1 cellular context compared by ENCODE assay signal in the genomic region with DNA sequence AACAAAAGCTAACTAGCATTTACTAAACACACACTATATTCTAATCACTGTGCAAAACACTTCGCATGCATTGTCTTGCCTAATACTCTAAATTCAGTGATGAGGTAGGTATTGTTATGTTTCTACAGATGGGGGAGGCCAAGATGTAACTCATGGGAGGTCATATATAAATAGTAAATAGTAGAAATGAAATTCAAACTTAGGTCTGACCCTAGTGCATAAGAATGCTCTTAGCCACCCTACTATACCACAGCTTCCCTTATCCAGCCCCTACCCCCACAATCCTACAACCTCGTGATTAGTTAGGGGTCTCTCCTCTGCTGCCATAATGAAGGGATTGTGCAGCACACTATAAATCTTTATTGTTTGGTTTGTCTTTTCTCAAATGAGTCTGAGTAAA.
TF ChIP-seq lines count a peak whose summit lies in the region.

No MANE protein-coding gene starts in this region.

TF ChIP-seq in K562, 482 proteins besides CTCF, POLR2A, EP300 and RAD21:
- TF ChIP-seq, protein P1, sequence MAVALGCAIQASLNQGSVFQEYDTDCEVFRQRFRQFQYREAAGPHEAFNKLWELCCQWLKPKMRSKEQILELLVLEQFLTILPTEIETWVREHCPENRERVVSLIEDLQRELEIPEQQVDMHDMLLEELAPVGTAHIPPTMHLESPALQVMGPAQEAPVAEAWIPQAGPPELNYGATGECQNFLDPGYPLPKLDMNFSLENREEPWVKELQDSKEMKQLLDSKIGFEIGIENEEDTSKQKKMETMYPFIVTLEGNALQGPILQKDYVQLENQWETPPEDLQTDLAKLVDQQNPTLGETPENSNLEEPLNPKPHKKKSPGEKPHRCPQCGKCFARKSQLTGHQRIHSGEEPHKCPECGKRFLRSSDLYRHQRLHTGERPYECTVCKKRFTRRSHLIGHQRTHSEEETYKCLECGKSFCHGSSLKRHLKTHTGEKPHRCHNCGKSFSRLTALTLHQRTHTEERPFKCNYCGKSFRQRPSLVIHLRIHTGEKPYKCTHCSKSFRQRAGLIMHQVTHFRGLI (CRISPR knock-in tag; IDR thresholded peaks at IDR 0.05) = no peak
- TF ChIP-seq ZNF23 (CRISPR knock-in tag; IDR thresholded peaks at IDR 0.05) = no peak
- TF ChIP-seq SAP30 (IDR thresholded peaks at IDR 0.05; ENCODE audit: borderline replicate concordance, insufficient read depth, low read depth, low read length, poor library complexity, severe bottlenecking) = no peak
- TF ChIP-seq CHD7 (IDR thresholded peaks at IDR 0.05; ENCODE audit: low read depth, low read length) = no peak
- TF ChIP-seq, protein P2, sequence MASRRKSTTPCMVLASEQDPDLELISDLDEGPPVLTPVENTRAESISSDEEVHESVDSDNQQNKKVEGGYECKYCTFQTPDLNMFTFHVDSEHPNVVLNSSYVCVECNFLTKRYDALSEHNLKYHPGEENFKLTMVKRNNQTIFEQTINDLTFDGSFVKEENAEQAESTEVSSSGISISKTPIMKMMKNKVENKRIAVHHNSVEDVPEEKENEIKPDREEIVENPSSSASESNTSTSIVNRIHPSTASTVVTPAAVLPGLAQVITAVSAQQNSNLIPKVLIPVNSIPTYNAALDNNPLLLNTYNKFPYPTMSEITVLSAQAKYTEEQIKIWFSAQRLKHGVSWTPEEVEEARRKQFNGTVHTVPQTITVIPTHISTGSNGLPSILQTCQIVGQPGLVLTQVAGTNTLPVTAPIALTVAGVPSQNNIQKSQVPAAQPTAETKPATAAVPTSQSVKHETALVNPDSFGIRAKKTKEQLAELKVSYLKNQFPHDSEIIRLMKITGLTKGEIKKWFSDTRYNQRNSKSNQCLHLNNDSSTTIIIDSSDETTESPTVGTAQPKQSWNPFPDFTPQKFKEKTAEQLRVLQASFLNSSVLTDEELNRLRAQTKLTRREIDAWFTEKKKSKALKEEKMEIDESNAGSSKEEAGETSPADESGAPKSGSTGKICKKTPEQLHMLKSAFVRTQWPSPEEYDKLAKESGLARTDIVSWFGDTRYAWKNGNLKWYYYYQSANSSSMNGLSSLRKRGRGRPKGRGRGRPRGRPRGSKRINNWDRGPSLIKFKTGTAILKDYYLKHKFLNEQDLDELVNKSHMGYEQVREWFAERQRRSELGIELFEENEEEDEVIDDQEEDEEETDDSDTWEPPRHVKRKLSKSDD (conservative IDR thresholded peaks at IDR 0.05; ENCODE audit: low read length) = no peak
